In genomic region chr6:143232849-143233248, GRCh38 we compare ENCODE assay signal across 9 cellular contexts.
DNase-seq lines count a peak whose midpoint lies in the region; ATAC-seq, FAIRE-seq and TF ChIP-seq lines count a peak whose summit lies in the region.
"Had no signal": no experiment of that assay in that cellular context is flagged by ENCODE, and none has a peak within 500 bp of the region (broad histone marks: within the 10 kb centered on the region; RNA-seq: fewer than 3 reads in every experiment).

No MANE protein-coding gene starts in this region.

- H3K27ac Mint-ChIP-seq in activated CD4-positive, alpha-beta memory T cell treated with anti-CD3 and anti-CD28 coated beads for 36 hours: no peak overlapping the region
- H3K27ac Mint-ChIP-seq: activated naive CD4-positive, alpha-beta T cell treated with anti-CD3 and anti-CD28 coated beads, Interleukin-2, amount 50 U/mL, for 24 hours had no signal

- intact Hi-C loops in activated CD4-positive, alpha-beta memory T cell treated with anti-CD3 and anti-CD28 coated beads for 36 hours (cut with micrococcal nuclease): loop anchor here (1.0 kb wide), 1 partner anchor 194 kb away; no protein-coding TSS in a partner anchor
- intact Hi-C loops in left ventricle myocardium inferior (cut with micrococcal nuclease): no loop called here
- intact Hi-C loops in testis (cut with DNase I; ENCODE audit: low total_unique reads): no loop called here

- no peak overlapping the region for H3K4me3 Mint-ChIP-seq in activated T-cell treated with anti-CD3 and anti-CD28 coated beads, Interleukin-2, amount 50 U/mL, for 4 hours
- no peak overlapping the region for H3K4me3 Mint-ChIP-seq in activated CD4-positive, alpha-beta memory T cell treated with anti-CD3 and anti-CD28 coated beads for 36 hours
- H3K4me3 Mint-ChIP-seq: activated naive CD4-positive, alpha-beta T cell treated with anti-CD3 and anti-CD28 coated beads, Interleukin-2, amount 50 U/mL, for 24 hours had no signal

- no peak for TF ChIP-seq POLR2A in testis (IDR thresholded peaks at IDR 0.05)

- no peaks in the 10 kb centered on the region for H3K4me1 Mint-ChIP-seq in activated T-cell treated with anti-CD3 and anti-CD28 coated beads, Interleukin-2, amount 50 U/mL, for 4 hours (ENCODE audit: low read depth)
- no peaks in the 10 kb centered on the region for H3K4me1 Mint-ChIP-seq in activated CD4-positive, alpha-beta memory T cell treated with anti-CD3 and anti-CD28 coated beads for 36 hours (ENCODE audit: low read depth)
- H3K4me1 Mint-ChIP-seq: activated naive CD4-positive, alpha-beta T cell treated with anti-CD3 and anti-CD28 coated beads, Interleukin-2, amount 50 U/mL, for 24 hours had no signal

- CTCF ChIA-PET in activated CD4-positive, alpha-beta memory T cell treated with anti-CD3 and anti-CD28 coated beads for 36 hours (lab: Charles Lee): interaction anchor here (0.6 to 1.2 kb wide), 4 partner anchors 10 to 540 kb away, joined by 3 to 9 read pairs (median 3); no protein-coding TSS in a partner anchor

- H3K36me3 Mint-ChIP-seq in activated T-cell treated with anti-CD3 and anti-CD28 coated beads, Interleukin-2, amount 50 U/mL, for 4 hours (ENCODE audit: insufficient read depth): peaks cover 3% of the 10 kb centered on the region
- no peaks in the 10 kb centered on the region for H3K36me3 Mint-ChIP-seq in activated CD4-positive, alpha-beta memory T cell treated with anti-CD3 and anti-CD28 coated beads for 36 hours

- DNase-seq in activated T-cell treated with anti-CD3 and anti-CD28 coated beads, Interleukin-2, amount 50 U/mL, for 1 hour: peak; percentile 19
- no peak for DNase-seq in activated T-cell treated with anti-CD3 and anti-CD28 coated beads, Interleukin-2, amount 50 U/mL, for 4 hours
- DNase-seq in HTR-8/SVneo (ENCODE audit: insufficient read length, low spot score) (peak; percentile 27), left ventricle myocardium inferior (no peak), testis (peak; percentile 45), mucosa of gallbladder (ENCODE audit: low spot score) (no peak)
- peak; percentile 46 for DNase-seq in activated CD4-positive, alpha-beta memory T cell treated with anti-CD3 and anti-CD28 coated beads for 36 hours

- H3K4me1 ChIP-seq in left ventricle myocardium inferior (no peaks in the 10 kb centered on the region), testis (peaks cover 4% of the 10 kb centered on the region)

- H3K27ac ChIP-seq in left ventricle myocardium inferior (replicated peaks): no peak overlapping the region
- no peak overlapping the region for H3K27ac ChIP-seq in testis

- no peak overlapping the region for H3K4me3 ChIP-seq in left ventricle myocardium inferior
- no peak overlapping the region for H3K4me3 ChIP-seq in testis

- 90 to 97% methylated on average over 4 of the region's 4 CpGs for WGBS in testis, 2 donors

- no peak for FAIRE-seq in HTR-8/SVneo (lab: Jason Lieb, UNC)

- TF ChIP-seq CTCF in left ventricle myocardium inferior (IDR thresholded peaks at IDR 0.05; ENCODE audit: borderline replicate concordance) (peak; percentile 47), testis (IDR thresholded peaks at IDR 0.05) (peak in 2 of 3 experiments; percentile 20 to 28)

- H3K9me3 Mint-ChIP-seq in activated T-cell treated with anti-CD3 and anti-CD28 coated beads, Interleukin-2, amount 50 U/mL, for 4 hours: no peaks in the 10 kb centered on the region
- H3K9me3 Mint-ChIP-seq in activated CD4-positive, alpha-beta memory T cell treated with anti-CD3 and anti-CD28 coated beads for 36 hours: no peaks in the 10 kb centered on the region
- H3K9me3 Mint-ChIP-seq: activated naive CD4-positive, alpha-beta T cell treated with anti-CD3 and anti-CD28 coated beads, Interleukin-2, amount 50 U/mL, for 24 hours had no signal

- H3K9me3 ChIP-seq in left ventricle myocardium inferior (replicated peaks) (no peaks in the 10 kb centered on the region), testis (no peaks in the 10 kb centered on the region)

- no peak for ATAC-seq in activated T-cell treated with anti-CD3 and anti-CD28 coated beads, Interleukin-2, amount 50 U/mL, for 4 hours
- no peak for ATAC-seq in GM21390 (IDR thresholded peaks at IDR 0.05; ENCODE audit: unreplicated experiment)

- H3K27me3 Mint-ChIP-seq in activated T-cell treated with anti-CD3 and anti-CD28 coated beads, Interleukin-2, amount 50 U/mL, for 4 hours (ENCODE audit: low read depth): no peaks in the 10 kb centered on the region
- no peaks in the 10 kb centered on the region for H3K27me3 Mint-ChIP-seq in activated CD4-positive, alpha-beta memory T cell treated with anti-CD3 and anti-CD28 coated beads for 36 hours
- H3K27me3 Mint-ChIP-seq: activated naive CD4-positive, alpha-beta T cell treated with anti-CD3 and anti-CD28 coated beads, Interleukin-2, amount 50 U/mL, for 24 hours had no signal

- no peaks in the 10 kb centered on the region for H3K36me3 ChIP-seq in left ventricle myocardium inferior
- no peaks in the 10 kb centered on the region for H3K36me3 ChIP-seq in testis (ENCODE audit: low read depth, missing control alignments)

- no peaks in the 10 kb centered on the region for H3K27me3 ChIP-seq in left ventricle myocardium inferior (ENCODE audit: low read depth)
- H3K27me3 ChIP-seq in testis: no peaks in the 10 kb centered on the region

- POLR2A ChIA-PET in activated CD4-positive, alpha-beta memory T cell treated with anti-CD3 and anti-CD28 coated beads for 36 hours (lab: Charles Lee): no interaction called here

Comparison
In these comparisons a context has a peak if more than half of its experiments do, and no peak if none do; other contexts are left out.
1. DNase-seq: peak in activated T-cell treated with anti-CD3 and anti-CD28 coated beads, Interleukin-2, amount 50 U/mL, for 1 hour (single experiment), HTR-8/SVneo (single experiment), activated CD4-positive, alpha-beta memory T cell treated with anti-CD3 and anti-CD28 coated beads for 36 hours (single experiment) and testis (single experiment); none in activated T-cell treated with anti-CD3 and anti-CD28 coated beads, Interleukin-2, amount 50 U/mL, for 4 hours (single experiment), left ventricle myocardium inferior (single experiment) and mucosa of gallbladder (single experiment).